Comparison of ENCODE assay signal across 13 cellular contexts in the genomic region with DNA sequence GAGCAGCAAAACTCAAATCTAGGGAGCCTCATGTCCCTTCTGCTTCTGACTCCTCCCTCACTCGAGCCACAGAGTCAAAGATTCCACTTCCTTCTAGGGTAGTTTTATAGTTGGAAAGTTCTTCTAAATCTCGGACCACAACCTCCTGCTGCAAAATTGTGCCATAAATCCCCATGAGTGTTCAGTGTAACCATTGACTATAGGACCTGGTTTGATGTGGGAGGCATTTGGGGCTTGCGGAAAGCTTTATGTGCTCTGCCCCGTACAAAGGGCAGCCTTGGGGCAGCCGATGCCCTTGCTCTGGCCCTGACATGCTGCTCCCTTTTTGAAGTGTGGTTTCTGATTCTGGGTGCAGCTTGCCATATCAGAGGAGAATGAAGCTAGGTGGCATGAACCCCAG. TPM values are rescaled to one million over a fixed set of nuclear protein-coding genes. Genes with fewer than 3 reads are reported as not detected.
DNase-seq lines count a peak whose midpoint lies in the region; ATAC-seq and TF ChIP-seq lines count a peak whose summit lies in the region.
"Had no signal": no experiment of that assay in that cellular context is flagged by ENCODE, and none has a peak within 500 bp of the region (broad histone marks: within the 10 kb centered on the region; RNA-seq: fewer than 3 reads in every experiment).

No MANE protein-coding gene starts in this region.

- H3K36me3 ChIP-seq in CD4-positive, CD25-positive, alpha-beta regulatory T cell (ENCODE audit: control insufficient read depth, insufficient read depth, low read length): no peaks in the 10 kb centered on the region
- H3K36me3 ChIP-seq: SJSA1 had no signal

- no peaks in the 10 kb centered on the region for H3K27me3 ChIP-seq in CD4-positive, CD25-positive, alpha-beta regulatory T cell (ENCODE audit: control insufficient read depth, insufficient read depth, low read length)
- H3K27me3 ChIP-seq: SJSA1 had no signal

- TF ChIP-seq CTCF in natural killer cell (IDR thresholded peaks at IDR 0.05): no peak

- no peak for DNase-seq in CD4-positive, CD25-positive, alpha-beta regulatory T cell
- peak; percentile 32 for DNase-seq in KBM-7
- DNase-seq in activated naive CD8-positive, alpha-beta T cell treated with anti-CD3 and anti-CD28 coated beads for 36 hours: peak; percentile 66
- DNase-seq in natural killer cell: no peak
- no peak for DNase-seq in DMS114 treated with DMSO at 0.1 percent for 48 hours (lab: John Stamatoyannopoulos, UW; ENCODE audit: unreplicated experiment)
- no peak for DNase-seq in NCI-H2029 (lab: John Stamatoyannopoulos, UW)
- DNase-seq: activated effector memory CD4-positive, alpha-beta T cell treated with anti-CD3 and anti-CD28 coated beads, Interleukin-2, amount 50 U/mL, for 16 hours; DMS79 treated with DMSO at 0.1 percent for 48 hours; NCI-H1092 treated with DMSO at 0.1 percent for 48 hours had no signal

- H3K9me3 Mint-ChIP-seq in CD4-positive, CD25-positive, alpha-beta regulatory T cell: no peaks in the 10 kb centered on the region
- peaks cover 4% of the 10 kb centered on the region for H3K9me3 Mint-ChIP-seq in activated naive CD8-positive, alpha-beta T cell treated with anti-CD3 and anti-CD28 coated beads for 36 hours
- H3K9me3 Mint-ChIP-seq in natural killer cell: no peaks in the 10 kb centered on the region

- no peaks in the 10 kb centered on the region for H3K27me3 Mint-ChIP-seq in CD4-positive, CD25-positive, alpha-beta regulatory T cell
- no peaks in the 10 kb centered on the region for H3K27me3 Mint-ChIP-seq in activated naive CD8-positive, alpha-beta T cell treated with anti-CD3 and anti-CD28 coated beads for 36 hours
- no peaks in the 10 kb centered on the region for H3K27me3 Mint-ChIP-seq in natural killer cell (ENCODE audit: low read depth in 2 of 2)

- in situ Hi-C loops in KBM-7 (cut with MboI; ENCODE audit: low pct_unique_long_range_greater_than_20kb, low sequenced_read_pairs): no loop called here

- H3K36me3 Mint-ChIP-seq in CD4-positive, CD25-positive, alpha-beta regulatory T cell: no peaks in the 10 kb centered on the region
- H3K36me3 Mint-ChIP-seq in activated naive CD8-positive, alpha-beta T cell treated with anti-CD3 and anti-CD28 coated beads for 36 hours: peaks cover 22% of the 10 kb centered on the region
- no peaks in the 10 kb centered on the region for H3K36me3 Mint-ChIP-seq in natural killer cell

- no peak overlapping the region for H3K4me3 ChIP-seq in CD4-positive, CD25-positive, alpha-beta regulatory T cell (ENCODE audit: low read depth, low read length)
- H3K4me3 ChIP-seq: SJSA1 had no signal

- H3K4me1 ChIP-seq in CD4-positive, CD25-positive, alpha-beta regulatory T cell (ENCODE audit: control insufficient read depth, insufficient read depth, low read length, poor library complexity, severe bottlenecking): peaks cover 9% of the 10 kb centered on the region

- H3K4me3 Mint-ChIP-seq in CD4-positive, CD25-positive, alpha-beta regulatory T cell: peak overlapping the region in 1 of 4 donors; percentile 26
- peak overlapping the region; percentile 53 for H3K4me3 Mint-ChIP-seq in activated naive CD8-positive, alpha-beta T cell treated with anti-CD3 and anti-CD28 coated beads for 36 hours
- H3K4me3 Mint-ChIP-seq in natural killer cell: peak overlapping the region; percentile 70

- ATAC-seq in CD4-positive, CD25-positive, alpha-beta regulatory T cell (ENCODE audit: low read depth in 2 of 2): no peak
- peak in 2 of 3 donors; percentile 64 to 72 for ATAC-seq in natural killer cell
- ATAC-seq in HG03039 (IDR thresholded peaks at IDR 0.05; ENCODE audit: unreplicated experiment): no peak
- no peak for ATAC-seq in GM18520 (IDR thresholded peaks at IDR 0.05; ENCODE audit: unreplicated experiment)
- ATAC-seq: esophagus mucosa had no signal

- no peaks in the 10 kb centered on the region for H3K9me3 ChIP-seq in CD4-positive, CD25-positive, alpha-beta regulatory T cell (ENCODE audit: control insufficient read depth in 2 of 2, low read length in 2 of 2)
- H3K9me3 ChIP-seq: SJSA1 had no signal

- intact Hi-C loops in natural killer cell (cut with micrococcal nuclease): no loop called here

- H3K4me1 Mint-ChIP-seq in CD4-positive, CD25-positive, alpha-beta regulatory T cell: peaks cover 0 to 53% (median 19%) of the 10 kb centered on the region in 4 donors
- peaks cover 66% of the 10 kb centered on the region for H3K4me1 Mint-ChIP-seq in activated naive CD8-positive, alpha-beta T cell treated with anti-CD3 and anti-CD28 coated beads for 36 hours
- peaks cover 35 to 43% of the 10 kb centered on the region in 2 donors for H3K4me1 Mint-ChIP-seq in natural killer cell

- H3K27ac ChIP-seq in CD4-positive, CD25-positive, alpha-beta regulatory T cell (ENCODE audit: insufficient read depth, low read length, poor library complexity, severe bottlenecking): no peak overlapping the region
- H3K27ac ChIP-seq: SJSA1 had no signal

- peak overlapping the region; percentile 31 to 70 (median 53) for H3K27ac Mint-ChIP-seq in CD4-positive, CD25-positive, alpha-beta regulatory T cell
- H3K27ac Mint-ChIP-seq in activated naive CD8-positive, alpha-beta T cell treated with anti-CD3 and anti-CD28 coated beads for 36 hours: peak overlapping the region; percentile 95
- H3K27ac Mint-ChIP-seq in natural killer cell: peak overlapping the region; percentile 59 to 86

RNA-seq across cellular contexts. Expression of a gene that starts 43.6 kb away (rescaled TPM):
- 5.1 TPM for total RNA-seq in CD4-positive, CD25-positive, alpha-beta regulatory T cell
- polyA plus RNA-seq in CD4-positive, CD25-positive, alpha-beta regulatory T cell: 1 to 10 TPM in 3 of 4 donors, under 1 TPM in 1; 0.38 to 2.2 (median 1.4) TPM
- 100 to 1,000 TPM; 295 to 310 TPM for total RNA-seq in activated naive CD8-positive, alpha-beta T cell treated with anti-CD3 and anti-CD28 coated beads for 36 hours
- total RNA-seq in natural killer cell: 100 to 1,000 TPM in 1 of 3 donors, 10 to 100 TPM in 2; 39.7 to 105 (median 66.5) TPM

RNA-seq across cellular contexts. Expression of a gene that starts 45.5 kb away (rescaled TPM):
- total RNA-seq in CD4-positive, CD25-positive, alpha-beta regulatory T cell: 25.3 TPM
- polyA plus RNA-seq in CD4-positive, CD25-positive, alpha-beta regulatory T cell: 10 to 100 TPM; 30.5 to 63.2 (median 48.1) TPM
- 100 to 1,000 TPM; 104 to 107 TPM for total RNA-seq in activated naive CD8-positive, alpha-beta T cell treated with anti-CD3 and anti-CD28 coated beads for 36 hours
- total RNA-seq in natural killer cell: 100 to 1,000 TPM in 1 of 3 donors, 10 to 100 TPM in 2; 73.1 to 113 (median 94.2) TPM

Comparison
In these comparisons a context has a peak if more than half of its experiments do, and no peak if none do; other contexts are left out.
1. ATAC-seq: peak in natural killer cell (2 of 3); none in CD4-positive, CD25-positive, alpha-beta regulatory T cell (0 of 2), HG03039 (single experiment) and GM18520 (single experiment).
2. DNase-seq: peak in KBM-7 (single experiment) and activated naive CD8-positive, alpha-beta T cell treated with anti-CD3 and anti-CD28 coated beads for 36 hours (single experiment); none in CD4-positive, CD25-positive, alpha-beta regulatory T cell (0 of 3), natural killer cell (single experiment), DMS114 treated with DMSO at 0.1 percent for 48 hours (single experiment) and NCI-H2029 (single experiment).
3. Peak in every context shown above with its lines, with median percentiles within 50 percentile points of each other: H3K27ac Mint-ChIP-seq.